ENCODE assay signal across 11 cellular contexts in genomic region chr12:39618701-39619100, GRCh38. TPM values are rescaled to one million over a fixed set of nuclear protein-coding genes. Genes with fewer than 3 reads are reported as not detected.
DNase-seq lines count a peak whose midpoint lies in the region; FAIRE-seq and TF ChIP-seq lines count a peak whose summit lies in the region.
"Had no signal": no experiment of that assay in that cellular context is flagged by ENCODE, and none has a peak within 500 bp of the region (broad histone marks: within the 10 kb centered on the region; RNA-seq: fewer than 3 reads in every experiment).

No MANE protein-coding gene starts in this region.

- no peaks in the 10 kb centered on the region for H3K9me2 ChIP-seq in SU-DHL-6 (replicated peaks; ENCODE audit: insufficient read depth, low read length)

- peak overlapping the region; percentile 95 for H2AFZ ChIP-seq in SU-DHL-6 (ENCODE audit: low read depth, low read length, severe bottlenecking)

- TF ChIP-seq POLR2A in ovary (IDR thresholded peaks at IDR 0.05) = no peak

- WGBS in ovary, 3 donors = 70 to 72% (median 72%) methylated on average over 5 of the region's 5 CpGs

- peak overlapping the region; percentile 51; the same call in 1 of the 2 replicates for H3K9ac ChIP-seq in SU-DHL-6 (ENCODE audit: low read length)
- H3K9ac ChIP-seq in kidney (ENCODE audit: low read length in 2 of 2) = no peak overlapping the region
- peak overlapping the region; percentile 30 to 88 (median 73) for H3K9ac ChIP-seq in subcutaneous abdominal adipose tissue (ENCODE audit: low read length in 5 of 5)

- no peak for TF ChIP-seq EP300 in ovary (IDR thresholded peaks at IDR 0.05)

- no peak for FAIRE-seq in kidney (lab: Jason Lieb, UNC)

- H3K27ac ChIP-seq in SU-DHL-6 (ENCODE audit: low read depth, low read length) (peak overlapping the region; percentile 76), kidney (ENCODE audit: low read depth in 2 of 2, low read length in 2 of 2) (no peak overlapping the region), subcutaneous abdominal adipose tissue (ENCODE audit: low read depth, low read length) (peak overlapping the region; percentile 91), ovary (no peak overlapping the region)

- H3K4me3 ChIP-seq in SU-DHL-6 (ENCODE audit: insufficient read depth, low read length, poor library complexity, severe bottlenecking) (peak overlapping the region; percentile 62), kidney (ENCODE audit: low read length in 2 of 2) (peak overlapping the region; percentile 68 to 86), subcutaneous abdominal adipose tissue (ENCODE audit: low read depth in 1 of 5, low read length in 5 of 5) (peak overlapping the region; percentile 67 to 89 (median 77)), ovary (no peak overlapping the region)

- H3K79me2 ChIP-seq in SU-DHL-6 (ENCODE audit: insufficient read depth, low read length) = no peaks in the 10 kb centered on the region

- intact Hi-C loops in kidney (cut with DNase I) = no loop called here
- intact Hi-C loops in ovary (cut with DNase I) = loop anchor here in 1 of 4 donors (5.0 kb wide), 1 partner anchor 176 kb away; the partner anchor contains the start of gene KIF21A

- no peaks in the 10 kb centered on the region for H4K20me1 ChIP-seq in SU-DHL-6 (ENCODE audit: low read depth, low read length)

- peaks cover 0 to 7% of the 10 kb centered on the region in 2 donors for H3K4me1 ChIP-seq in kidney (ENCODE audit: control insufficient read depth in 1 of 2, insufficient read depth in 1 of 2, low read depth in 1 of 2, low read length in 2 of 2)
- peaks cover 0 to 23% (median 20%) of the 10 kb centered on the region in 5 donors for H3K4me1 ChIP-seq in subcutaneous abdominal adipose tissue (ENCODE audit: control insufficient read depth in 5 of 5, insufficient read depth in 5 of 5, low read length in 5 of 5)
- H3K4me1 ChIP-seq in ovary (ENCODE audit: insufficient read depth) = no peaks in the 10 kb centered on the region

- H3K27me3 ChIP-seq in SU-DHL-6 (ENCODE audit: low read length) (no peaks in the 10 kb centered on the region), subcutaneous abdominal adipose tissue (ENCODE audit: control insufficient read depth in 5 of 5, insufficient read depth in 4 of 5, low read length in 5 of 5) (no peaks in the 10 kb centered on the region), ovary (no peaks in the 10 kb centered on the region)

- peak overlapping the region; percentile 100 for H3K4me2 ChIP-seq in SU-DHL-6 (ENCODE audit: low read depth, low read length, poor library complexity, severe bottlenecking)

- no peak for TF ChIP-seq CTCF in SU-DHL-6 (IDR thresholded peaks at IDR 0.05; ENCODE audit: insufficient read depth, low read length, poor library complexity, severe bottlenecking)
- no peak for TF ChIP-seq CTCF in kidney (IDR thresholded peaks at IDR 0.05; ENCODE audit: borderline replicate concordance, extremely low read depth, insufficient read depth)
- TF ChIP-seq CTCF in ovary (IDR thresholded peaks at IDR 0.05) = no peak

- no peaks in the 10 kb centered on the region for H3K9me3 ChIP-seq in SU-DHL-6 (ENCODE audit: insufficient read depth, low read length)
- no peaks in the 10 kb centered on the region for H3K9me3 ChIP-seq in kidney (ENCODE audit: control insufficient read depth in 1 of 2, low read length in 2 of 2)
- no peaks in the 10 kb centered on the region for H3K9me3 ChIP-seq in subcutaneous abdominal adipose tissue (ENCODE audit: control insufficient read depth in 5 of 5, low read length in 5 of 5)
- H3K9me3 ChIP-seq in ovary = no peaks in the 10 kb centered on the region

- DNase-seq in DMS 273 (lab: John Stamatoyannopoulos, UW; ENCODE audit: unreplicated experiment) = peak; percentile 65
- DNase-seq in DMS 273 treated with DMSO at 0.1 percent for 48 hours (lab: John Stamatoyannopoulos, UW) = no peak
- no peak for DNase-seq in kidney
- DNase-seq in H4 (ENCODE audit: low spot score) = no peak
- no peak for DNase-seq in ovary
- DNase-seq in activated T-cell treated with anti-CD3 and anti-CD28 coated beads, Interleukin-2, amount 50 U/mL, for 48 hours = no peak
- DNase-seq: IMR-90, retina had no signal

- peaks cover 25% of the 10 kb centered on the region for H3F3A ChIP-seq in SU-DHL-6 (ENCODE audit: insufficient read depth)

- no peaks in the 10 kb centered on the region for H3K36me3 ChIP-seq in SU-DHL-6 (ENCODE audit: low read length)
- no peaks in the 10 kb centered on the region for H3K36me3 ChIP-seq in kidney (ENCODE audit: control insufficient read depth in 1 of 2, insufficient read depth in 2 of 2, low read length in 2 of 2)
- H3K36me3 ChIP-seq in subcutaneous abdominal adipose tissue (ENCODE audit: control insufficient read depth in 5 of 5, insufficient read depth in 5 of 5, low read length in 5 of 5) = no peaks in the 10 kb centered on the region
- H3K36me3 ChIP-seq in ovary = no peaks in the 10 kb centered on the region

RNA-seq across cellular contexts. Expression of gene ABCD2, which starts 0.9 kb away (rescaled TPM):
- 1.4 TPM for total RNA-seq in kidney
- polyA plus RNA-seq in kidney (ENCODE audit: insufficient read depth, low read depth, low replicate concordance) = 0.17 TPM
- 0.37 and 0.55 TPM in 2 replicates for total RNA-seq in H4 (2014; rRNA removed; shearing (Covaris generic))
- total RNA-seq in ovary = under 1 TPM; 0.08 to 0.57 (median 0.13) TPM
- polyA plus RNA-seq in ovary = under 1 TPM; 0.05 to 0.43 TPM
- total RNA-seq: glomerular endothelial cell, IMR-90 had no signal
- polyA plus RNA-seq: IMR-90 had no signal

Comparison
In these comparisons a context has a peak if more than half of its experiments do, and no peak if none do; other contexts are left out.
1. H3K27ac ChIP-seq: peak in SU-DHL-6 (single experiment) and subcutaneous abdominal adipose tissue (single experiment); none in kidney (0 of 2) and ovary (0 of 2).
2. H3K9ac ChIP-seq: peak in SU-DHL-6 (single experiment) and subcutaneous abdominal adipose tissue (5 of 5); none in kidney (0 of 2).